In the genomic region with DNA sequence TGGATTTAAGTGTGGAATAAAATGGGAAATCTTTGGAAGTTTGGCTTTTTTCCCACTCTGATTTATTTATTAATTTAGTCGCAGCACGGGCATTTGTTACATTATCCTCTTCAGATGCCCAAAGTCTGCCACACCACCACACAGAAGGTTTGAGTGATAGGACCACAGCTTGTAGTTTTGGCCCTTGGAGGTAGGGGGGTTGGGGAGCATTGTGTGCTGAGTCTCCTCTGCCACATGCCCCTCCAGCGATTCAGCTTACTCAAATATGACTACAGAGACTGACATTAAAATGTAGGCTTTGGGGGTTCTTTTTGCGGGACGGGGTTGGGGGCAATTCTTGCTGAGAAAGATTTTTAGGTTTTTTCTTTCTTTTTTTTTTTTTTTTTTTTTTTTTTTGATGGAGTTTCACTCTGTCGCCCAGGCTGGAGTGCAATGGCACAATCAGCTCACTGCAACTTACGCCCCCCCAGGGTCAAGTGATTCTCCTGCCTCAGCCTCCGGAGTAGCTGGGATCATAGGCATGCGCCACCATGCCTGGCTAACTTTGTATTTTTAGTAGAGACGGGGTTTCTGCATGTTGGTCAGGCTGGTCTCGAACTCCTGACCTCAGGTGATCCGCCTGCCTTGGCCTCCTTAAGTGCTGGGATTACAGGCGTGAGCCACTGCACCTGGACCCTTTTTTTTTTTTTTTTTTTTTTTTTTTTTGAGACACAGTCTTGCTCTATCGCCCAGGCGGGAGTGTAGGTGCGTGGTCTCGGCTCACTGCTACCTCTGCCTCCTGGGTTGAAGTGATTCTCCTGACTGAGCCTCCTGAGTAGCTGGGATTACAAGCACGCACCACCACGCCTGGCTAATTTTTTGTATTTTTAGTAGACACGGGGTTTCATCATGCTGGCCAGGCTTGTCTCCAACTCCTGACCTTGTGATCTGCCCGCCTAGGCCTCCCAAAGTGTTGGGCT, we compare ENCODE assay signal across 1 cellular context.
A peak's percentile ranks its signal among the peaks of the same experiment; 100 is the strongest.
TF ChIP-seq lines count a peak whose summit lies in the region.

No MANE protein-coding gene starts in this region.

TF ChIP-seq in GM12878, 131 proteins besides CTCF, POLR2A, EP300 and RAD21:
- peak; percentile 55; the same call in 1 of the 2 replicates for TF ChIP-seq NBN (IDR thresholded peaks at IDR 0.05)
- TF ChIP-seq RUNX3 (IDR thresholded peaks at IDR 0.05; ENCODE audit: low read length): peak; percentile 3; the same call in 1 of the 2 replicates
- peak; percentile 46; the same call in 1 of the 2 replicates for TF ChIP-seq EED (IDR thresholded peaks at IDR 0.05; ENCODE audit: low read depth)
- TF ChIP-seq, protein P1, sequence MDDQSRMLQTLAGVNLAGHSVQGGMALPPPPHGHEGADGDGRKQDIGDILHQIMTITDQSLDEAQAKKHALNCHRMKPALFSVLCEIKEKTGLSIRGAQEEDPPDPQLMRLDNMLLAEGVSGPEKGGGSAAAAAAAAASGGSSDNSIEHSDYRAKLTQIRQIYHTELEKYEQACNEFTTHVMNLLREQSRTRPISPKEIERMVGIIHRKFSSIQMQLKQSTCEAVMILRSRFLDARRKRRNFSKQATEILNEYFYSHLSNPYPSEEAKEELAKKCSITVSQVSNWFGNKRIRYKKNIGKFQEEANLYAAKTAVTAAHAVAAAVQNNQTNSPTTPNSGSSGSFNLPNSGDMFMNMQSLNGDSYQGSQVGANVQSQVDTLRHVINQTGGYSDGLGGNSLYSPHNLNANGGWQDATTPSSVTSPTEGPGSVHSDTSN (IDR thresholded peaks at IDR 0.05; ENCODE audit: insufficient replicate concordance, low read depth, low read length): peak; percentile 62
- TF ChIP-seq BHLHE40 (IDR thresholded peaks at IDR 0.05; ENCODE audit: borderline replicate concordance in 1 of 2, low read depth in 2 of 2, low read length in 1 of 2): peak in 1 of 2 experiments; percentile 5; a peak in 1 of 4 replicates
- TF ChIP-seq ZNF384 (IDR thresholded peaks at IDR 0.05; ENCODE audit: borderline replicate concordance, low read depth, low read length): peak; percentile 27; the same call in 1 of the 2 replicates
- TF ChIP-seq, protein P2, sequence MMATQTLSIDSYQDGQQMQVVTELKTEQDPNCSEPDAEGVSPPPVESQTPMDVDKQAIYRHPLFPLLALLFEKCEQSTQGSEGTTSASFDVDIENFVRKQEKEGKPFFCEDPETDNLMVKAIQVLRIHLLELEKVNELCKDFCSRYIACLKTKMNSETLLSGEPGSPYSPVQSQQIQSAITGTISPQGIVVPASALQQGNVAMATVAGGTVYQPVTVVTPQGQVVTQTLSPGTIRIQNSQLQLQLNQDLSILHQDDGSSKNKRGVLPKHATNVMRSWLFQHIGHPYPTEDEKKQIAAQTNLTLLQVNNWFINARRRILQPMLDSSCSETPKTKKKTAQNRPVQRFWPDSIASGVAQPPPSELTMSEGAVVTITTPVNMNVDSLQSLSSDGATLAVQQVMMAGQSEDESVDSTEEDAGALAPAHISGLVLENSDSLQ (IDR thresholded peaks at IDR 0.05): peak; percentile 79
- TF ChIP-seq HDGF (IDR thresholded peaks at IDR 0.05): peak; percentile 30; the same call in 1 of the 2 replicates
